ENCODE assay signal across 8 cellular contexts in the genomic region with DNA sequence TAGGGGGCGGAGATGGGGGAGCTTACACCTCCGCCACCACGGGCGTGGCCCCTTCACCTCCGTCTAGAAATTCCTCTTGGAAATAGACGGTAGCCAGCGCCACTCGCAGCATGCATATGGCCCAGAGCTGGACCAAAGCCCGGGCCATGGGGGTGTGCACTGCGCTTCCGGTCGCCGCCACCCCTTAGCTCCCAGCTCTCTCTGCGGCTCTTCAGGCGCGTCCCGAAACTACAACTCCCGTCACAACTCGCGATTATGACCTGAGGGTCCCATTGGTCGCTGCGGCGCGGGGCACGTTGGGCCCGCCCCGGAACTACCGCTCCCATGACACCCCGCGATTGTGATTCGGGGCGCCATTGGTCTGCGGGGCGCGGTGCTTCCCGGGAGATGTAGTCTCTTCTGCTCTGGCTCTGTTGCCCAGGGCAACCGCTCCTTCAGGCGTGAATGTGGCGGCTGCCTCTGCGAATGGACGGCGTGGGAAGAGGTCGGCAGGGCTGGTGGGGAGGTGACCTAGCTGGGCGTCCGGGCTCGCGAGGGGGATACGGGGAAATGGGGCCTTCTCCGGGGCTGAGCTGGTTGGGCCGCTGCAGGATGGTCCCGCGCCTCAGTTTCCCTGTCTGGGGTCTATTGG. TPM values are rescaled to one million over a fixed set of nuclear protein-coding genes. Genes with fewer than 3 reads are reported as not detected.
DNase-seq lines count a peak whose midpoint lies in the region; ATAC-seq and TF ChIP-seq lines count a peak whose summit lies in the region.

Gene C19orf44 (plus strand): TSS at position 413 of the 631 bp plus-strand sequence. CDS start 4,399 bp downstream, outside the sequence.
A gene with protein sequence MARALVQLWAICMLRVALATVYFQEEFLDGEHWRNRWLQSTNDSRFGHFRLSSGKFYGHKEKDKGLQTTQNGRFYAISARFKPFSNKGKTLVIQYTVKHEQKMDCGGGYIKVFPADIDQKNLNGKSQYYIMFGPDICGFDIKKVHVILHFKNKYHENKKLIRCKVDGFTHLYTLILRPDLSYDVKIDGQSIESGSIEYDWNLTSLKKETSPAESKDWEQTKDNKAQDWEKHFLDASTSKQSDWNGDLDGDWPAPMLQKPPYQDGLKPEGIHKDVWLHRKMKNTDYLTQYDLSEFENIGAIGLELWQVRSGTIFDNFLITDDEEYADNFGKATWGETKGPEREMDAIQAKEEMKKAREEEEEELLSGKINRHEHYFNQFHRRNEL (minus strand): TSS at position 186 of the 631 bp plus-strand sequence. CDS start 38 bp downstream, at position 148.

- peaks cover 12 to 16% (median 14%) of the 10 kb centered on the region in 3 donors for H3K4me1 Mint-ChIP-seq in T-cell

- H3K4me1 ChIP-seq in heart right ventricle (peaks cover 0 to 18% (median 8%) of the 10 kb centered on the region in 9 donors), upper lobe of left lung (peaks cover 5 to 14% (median 8%) of the 10 kb centered on the region in 4 donors)

- intact Hi-C loops in heart right ventricle (cut with DNase I) (loop anchor here in 1 of 10 donors (1.0 to 5.0 kb wide), 2 partner anchors 24 to 46 kb away; partner anchors contain the start of gene CHERP), posterior cingulate gyrus (cut with DNase I) (loop anchor here (5.0 kb wide), 1 partner anchor 46 kb away; the partner anchor contains the start of gene CHERP)

- ATAC-seq in HG02870 (IDR thresholded peaks at IDR 0.05; ENCODE audit: unreplicated experiment) (peak; percentile 97), T-cell (replicated peaks in 1 of 4) (peak; percentile 99), heart right ventricle (peak; percentile 99 to 100 (median 99)), upper lobe of left lung (ENCODE audit: low FRiP score in 2 of 2) (peak; percentile 100)

- no peaks in the 10 kb centered on the region for H3K9me3 Mint-ChIP-seq in T-cell

- H3K4me3 ChIP-seq in heart right ventricle (peak within 1 kb of the TSS; percentile 37 to 81 (median 72)), upper lobe of left lung (peak within 1 kb of the TSS; percentile 66 to 85 (median 80))

- no peaks in the 10 kb centered on the region for H3K27me3 ChIP-seq in heart right ventricle
- no peaks in the 10 kb centered on the region for H3K27me3 ChIP-seq in upper lobe of left lung

- no peak for TF ChIP-seq EP300 in upper lobe of left lung (IDR thresholded peaks at IDR 0.05)

- CTCF ChIA-PET in T-cell (lab: Charles Lee), result interaction anchor here in 1 of 2 donors (0.9 to 1.2 kb wide), 2 partner anchors 53 to 165 kb away, joined by 3 to 4 read pairs; partner anchors contain the start of gene TMEM38A

- H3K4me3 Mint-ChIP-seq in T-cell, result peak within 1 kb of the TSS; percentile 88 to 96 (median 89)

- H3K36me3 Mint-ChIP-seq in T-cell, result peaks cover 1% of the 10 kb centered on the region

- no peaks in the 10 kb centered on the region for H3K27me3 Mint-ChIP-seq in T-cell

- POLR2A ChIA-PET in T-cell (lab: Charles Lee), result interaction anchor here (0.5 to 0.9 kb wide), 5 partner anchors 33 to 447 kb away, joined by 3 to 7 read pairs (median 3); partner anchors contain the start of gene SMIM7 (in 1 of the 2)

- peak; percentile 18 for TF ChIP-seq CTCF in GM13977 (IDR thresholded peaks at IDR 0.05; ENCODE audit: extremely low read depth, insufficient read depth, missing control alignments)
- TF ChIP-seq CTCF in heart right ventricle (IDR thresholded peaks at IDR 0.05), result peak in 7 of 9 donors; percentile 7 to 55 (median 24)
- peak in 5 of 6 experiments; percentile 12 to 78 (median 55) for TF ChIP-seq CTCF in upper lobe of left lung (IDR thresholded peaks at IDR 0.05)

- DNase-seq in GM13977 (ENCODE audit: low spot score) (peak; percentile 95), NCI-H146 (lab: John Stamatoyannopoulos, UW) (peak; percentile 96), T-cell (peak; percentile 92 to 97 (median 96)), amniotic stem cell (lab: John Stamatoyannopoulos, UW) (peak; percentile 96), heart right ventricle (peak; percentile 98 to 99), posterior cingulate gyrus (peak; percentile 97 to 100 (median 99)), upper lobe of left lung (peak; percentile 98 to 99)

- H3K27ac ChIP-seq in heart right ventricle, result peak within 1 kb of the TSS; percentile 24 to 89 (median 79)
- H3K27ac ChIP-seq in upper lobe of left lung, result peak within 1 kb of the TSS; percentile 45 to 77 (median 62)

- peak within 1 kb of the TSS; percentile 82 to 93 for H3K27ac Mint-ChIP-seq in T-cell

- H3K36me3 ChIP-seq in heart right ventricle (peaks cover 0 to 5% (median 0%) of the 10 kb centered on the region in 9 donors), upper lobe of left lung (peaks cover 0 to 2% (median 0%) of the 10 kb centered on the region in 4 donors)

- in situ Hi-C loops in GM13977 (cut with MboI; ENCODE audit: low pct_unique_long_range_greater_than_20kb, low sequenced_read_pairs, unreplicated experiment), result no loop called here

- TF ChIP-seq POLR2A in upper lobe of left lung (IDR thresholded peaks at IDR 0.05), result peak in 1 of 4 donors; percentile 50

- 0 to 1% methylated on average over 50 to 52 of the region's 52 CpGs for WGBS in heart right ventricle, 2 donors
- WGBS in upper lobe of left lung, 2 donors, result 1% methylated on average over 18 to 45 of the region's 52 CpGs

- H3K9me3 ChIP-seq in heart right ventricle, result no peaks in the 10 kb centered on the region
- no peaks in the 10 kb centered on the region for H3K9me3 ChIP-seq in upper lobe of left lung

RNA-seq across cellular contexts. Expression of gene C19orf44, which starts in this region (rescaled TPM):
- total RNA-seq in T-cell (1 to 10 TPM; 2.3 to 4.6 (median 3.3) TPM), heart right ventricle (1 to 10 TPM; 1.6 to 3.5 (median 2.9) TPM), upper lobe of left lung (10 to 100 TPM in 1 of 6 donors, 1 to 10 TPM in 5; 4.3 to 26.2 (median 5.7) TPM)
- polyA plus RNA-seq in heart right ventricle, result 1 to 10 TPM; 3.0 to 4.1 TPM

RNA-seq across cellular contexts. Expression of the second gene that starts in this region (rescaled TPM):
- total RNA-seq in T-cell (not detected), heart right ventricle (under 1 TPM in 1 of 10 donors, not detected in 9; 0.22 TPM), upper lobe of left lung (not detected)
- not detected for polyA plus RNA-seq in heart right ventricle

Comparison
In these comparisons a context has a peak if more than half of its experiments do, and no peak if none do; other contexts are left out.
1. Peak in every context shown above with its lines: DNase-seq, ATAC-seq, H3K4me3 ChIP-seq and H3K27ac ChIP-seq.